In genomic region chr4:186472948-186473347, GRCh38 we compare ENCODE assay signal across 8 cellular contexts.
A peak's percentile ranks its signal among the peaks of the same experiment; 100 is the strongest.
DNase-seq lines count a peak whose midpoint lies in the region; ATAC-seq, FAIRE-seq and TF ChIP-seq lines count a peak whose summit lies in the region.

No MANE protein-coding gene starts in this region.

- H3K4me2 ChIP-seq in HepG2 (ENCODE audit: low read depth, low read length), result no peak overlapping the region

- in situ Hi-C loops in HepG2 (cut with HindIII; ENCODE audit: extremely low pct_ligation_motif_present, low pct_unique_long_range_greater_than_20kb), result no loop called here

- no peaks in the 10 kb centered on the region for H3K36me3 ChIP-seq in HepG2 (replicated peaks in 1 of 2; ENCODE audit: control insufficient read depth in 1 of 2, insufficient read depth in 2 of 2, low read length in 2 of 2)

- H3K4me3 ChIP-seq in HepG2 (replicated peaks in 1 of 3; ENCODE audit: insufficient read depth in 1 of 3, low read depth in 2 of 3, low read length in 3 of 3), result no peak overlapping the region

- ATAC-seq in HepG2 (no peak), HG02885 (IDR thresholded peaks at IDR 0.05; ENCODE audit: poor library complexity, unreplicated experiment) (no peak), GM18505 (IDR thresholded peaks at IDR 0.05; ENCODE audit: unreplicated experiment) (no peak)

- H3K9me3 ChIP-seq in HepG2 (ENCODE audit: low read length), result no peaks in the 10 kb centered on the region

- POLR2A ChIA-PET in HepG2 (lab: Yijun Ruan, JAX), result no interaction called here

- CTCF ChIA-PET in HepG2 (lab: Yijun Ruan, JAX; ENCODE audit: low intra/inter-chr PET ratio, low total read pairs), result interaction anchor here (1.3 kb wide), 1 partner anchor 115 kb away, joined by 7 read pairs; no protein-coding TSS in a partner anchor

- 19% methylated on average over 4 of the region's 4 CpGs for WGBS in HepG2 (ENCODE audit: low lambda C conversion rate)

- TF ChIP-seq POLR2A in HepG2 (IDR thresholded peaks at IDR 0.05; ENCODE audit: insufficient read depth in 1 of 2, low read depth in 2 of 2, low read length in 2 of 2), result no peak
- no peak for TF ChIP-seq POLR2A in GM18505 (IDR thresholded peaks at IDR 0.05; ENCODE audit: borderline replicate concordance, extremely low read depth, insufficient read depth, insufficient read length)

- H3K4me1 ChIP-seq in HepG2 (ENCODE audit: insufficient read depth, low read length), result no peaks in the 10 kb centered on the region

- intact Hi-C loops in HepG2 (cut with micrococcal nuclease; ENCODE audit: unreplicated experiment), result loop anchor here (1.0 kb wide), 1 partner anchor 114 kb away; no protein-coding TSS in a partner anchor

- H4K20me1 ChIP-seq in HepG2 (ENCODE audit: insufficient read depth, low read length), result no peaks in the 10 kb centered on the region; the same call in 1 of the 2 replicates

- no peak overlapping the region for H2AFZ ChIP-seq in HepG2 (ENCODE audit: low read length)

- no peak; the same call in 1 of the 2 replicates for TF ChIP-seq RAD21 in HepG2 (CRISPR knock-in tag; IDR thresholded peaks at IDR 0.05)

- FAIRE-seq in HepG2 (lab: Jason Lieb, UNC), result peak; percentile 28

- TF ChIP-seq EP300 in HepG2 (IDR thresholded peaks at IDR 0.05; ENCODE audit: low read depth in 2 of 2, low read length in 2 of 2) (no peak), HepG2 (CRISPR knock-in tag; IDR thresholded peaks at IDR 0.05; ENCODE audit: borderline replicate concordance) (no peak)

- H3K79me2 ChIP-seq in HepG2 (ENCODE audit: insufficient read depth, low read length), result no peaks in the 10 kb centered on the region

- H3K27me3 ChIP-seq in HepG2 (ENCODE audit: control insufficient read depth in 1 of 2, insufficient read depth in 2 of 2, low read length in 2 of 2), result peaks cover 0 to 1% of the 10 kb centered on the region in 2 experiments; a peak in 1 of 5 replicates

- TF ChIP-seq CTCF in HepG2 (CRISPR knock-in tag; IDR thresholded peaks at IDR 0.05), result peak; percentile 55

- DNase-seq in Ammon's horn (ENCODE audit: low spot score) (peak; percentile 39), HPDE6-E6E7 (ENCODE audit: extremely low spot score) (peak; percentile 9), astrocyte of the hippocampus (ENCODE audit: low read depth, low spot score) (peak; percentile 54), HepG2 (ENCODE audit: low spot score) (peak; percentile 16), SIG-M5 (lab: John Stamatoyannopoulos, UW) (no peak), NCI-H226 (no peak)

- BruUV-seq in HepG2 (replicated peaks; lab: Mats Ljungman, UMichigan), result no TSS peak

- H3K27ac ChIP-seq in HepG2 (ENCODE audit: extremely low read length, insufficient read depth, low read length), result no peak overlapping the region

- H3K9ac ChIP-seq in HepG2 (ENCODE audit: insufficient read depth, low read depth, low read length), result no peak overlapping the region

TF ChIP-seq in HepG2, 621 proteins besides CTCF, POLR2A, EP300 and RAD21:
- TF ChIP-seq SIN3A (IDR thresholded peaks at IDR 0.05; ENCODE audit: borderline replicate concordance, low read depth, low read length), result no peak
- peak; percentile 59 for TF ChIP-seq STAG1 (CRISPR knock-in tag; IDR thresholded peaks at IDR 0.05)
TF ChIP-seq in HepG2: peak in this region for 1.

Comparison
In these comparisons a context has a peak if more than half of its experiments do, and no peak if none do; other contexts are left out.
1. DNase-seq: peak in Ammon's horn (single experiment), HPDE6-E6E7 (single experiment), astrocyte of the hippocampus (single experiment) and HepG2 (single experiment); none in SIG-M5 (single experiment) and NCI-H226 (single experiment).